ENCODE assay signal across 10 cellular contexts in the genomic region with DNA sequence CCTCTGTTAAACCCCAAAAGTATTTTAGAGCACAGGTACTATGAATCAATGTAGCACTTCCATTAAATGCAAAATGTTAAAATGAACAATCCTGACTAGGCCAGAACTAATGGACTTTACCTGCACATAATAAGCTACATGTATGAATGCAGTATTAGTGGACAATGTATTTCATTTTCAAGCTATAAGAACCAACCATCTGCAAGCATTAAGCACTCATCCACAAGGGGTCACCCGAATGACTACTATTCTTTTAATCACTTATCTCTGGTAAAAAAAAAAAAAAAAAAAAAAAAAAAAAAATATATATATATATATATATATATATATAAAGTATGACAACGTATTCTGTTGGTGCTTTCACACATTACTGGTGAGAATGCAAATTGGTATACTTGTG. TPM values are rescaled to one million over a fixed set of nuclear protein-coding genes. Genes with fewer than 3 reads are reported as not detected.
DNase-seq lines count a peak whose midpoint lies in the region; ATAC-seq and TF ChIP-seq lines count a peak whose summit lies in the region.
"Had no signal": no experiment of that assay in that cellular context is flagged by ENCODE, and none has a peak within 500 bp of the region (broad histone marks: within the 10 kb centered on the region; RNA-seq: fewer than 3 reads in every experiment).

No MANE protein-coding gene starts in this region.

- DNase-seq in AML-193 (lab: John Stamatoyannopoulos, UW) (peak; percentile 30 to 54), GM10248 (ENCODE audit: extremely low spot score) (no peak), SK-MEL-5 (ENCODE audit: low read depth, low spot score) (peak; percentile 70), fibroblast of peridontal ligament (ENCODE audit: extremely low read depth) (peak; percentile 31), H4 (ENCODE audit: low spot score) (no peak), HK-2 (ENCODE audit: unreplicated experiment) (no peak)
- DNase-seq: NCI-H146, testis had no signal

- CTCF ChIA-PET in GM10248 (lab: Yijun Ruan, JAX): interaction anchor here (1.0 to 1.7 kb wide), 7 partner anchors 12 to 241 kb away, joined by 3 to 8 read pairs (median 3); no protein-coding TSS in a partner anchor

- POLR2A ChIA-PET in GM10248 (lab: Yijun Ruan, JAX): no interaction called here

- TF ChIP-seq CTCF in GM10248 (IDR thresholded peaks at IDR 0.05; ENCODE audit: control extremely low read depth, extremely low read depth, low read depth, missing control alignments): peak; percentile 31

- in situ Hi-C loops in SK-MEL-5 (cut with HindIII; ENCODE audit: low pct_unique_long_range_greater_than_20kb, low sequenced_read_pairs): no loop called here

- no peak for ATAC-seq in HG03571 (IDR thresholded peaks at IDR 0.05; ENCODE audit: unreplicated experiment)
- ATAC-seq in GM21526 (IDR thresholded peaks at IDR 0.05; ENCODE audit: low FRiP score, unreplicated experiment): no peak

RNA-seq across cellular contexts. Expression of a gene that starts 7.2 kb away (rescaled TPM):
- 64.5 and 67.5 TPM in 2 replicates for total RNA-seq in SK-MEL-5 (2014; rRNA removed; shearing (Covaris generic))
- polyA plus RNA-seq in SK-MEL-5 (2015; cell fraction: cytosol; rRNA removed): 35.6 and 38.0 TPM in 2 replicates
- polyA plus RNA-seq in SK-MEL-5 (2015; cell fraction: nucleus; rRNA removed): 74.5 and 96.7 TPM in 2 replicates
- total RNA-seq in H4 (2014; rRNA removed; shearing (Covaris generic)): 22.2 and 37.0 TPM in 2 replicates

Comparison
In these comparisons a context has a peak if more than half of its experiments do, and no peak if none do; other contexts are left out.
1. DNase-seq: peak in AML-193 (2 of 2), SK-MEL-5 (single experiment) and fibroblast of peridontal ligament (single experiment); none in GM10248 (single experiment), H4 (single experiment) and HK-2 (single experiment).